ENCODE assay signal across 1 cellular context in the genomic region with DNA sequence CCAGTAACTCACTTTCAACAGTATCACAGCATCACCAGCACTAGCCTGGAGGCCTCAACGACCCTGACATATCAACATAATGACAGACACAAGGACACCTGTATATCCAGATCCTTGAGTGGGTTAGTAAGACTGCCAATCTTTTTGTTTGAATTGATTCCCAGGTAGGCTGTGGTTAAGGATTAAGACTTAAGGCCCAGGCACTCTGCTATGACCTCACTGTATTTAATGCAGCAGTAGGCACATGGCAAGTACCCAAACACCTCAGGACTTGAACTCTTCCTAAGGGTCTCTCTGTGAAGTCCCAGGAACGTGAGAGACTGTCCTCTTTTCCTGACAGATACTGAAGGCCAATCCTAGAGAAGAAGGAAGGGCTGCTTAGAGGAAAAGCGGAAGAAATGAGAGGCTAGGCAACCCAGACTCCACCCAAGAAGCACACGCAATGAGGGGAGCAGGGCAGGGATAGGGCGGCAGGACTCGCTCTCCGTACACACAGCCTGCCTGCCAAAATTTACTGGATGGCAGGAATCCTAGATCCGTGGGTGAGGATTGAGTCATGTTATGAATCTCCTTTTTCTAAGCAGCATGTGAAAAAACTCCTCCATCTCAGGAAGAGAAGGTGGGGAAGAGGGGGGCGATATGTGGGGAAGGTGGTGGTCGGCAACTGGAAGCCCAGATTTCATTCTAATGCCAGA.
TF ChIP-seq lines count a peak whose summit lies in the region.

No MANE protein-coding gene starts in this region.

TF ChIP-seq in WTC11, 78 proteins besides CTCF, POLR2A, EP300 and RAD21 (continued from another document):
- TF ChIP-seq ZMAT4 (CRISPR knock-in tag; IDR thresholded peaks at IDR 0.05) = no peak
- TF ChIP-seq ZNF219 (CRISPR knock-in tag; IDR thresholded peaks at IDR 0.05; ENCODE audit: borderline replicate concordance) = no peak
- TF ChIP-seq NFATC4 (CRISPR knock-in tag; IDR thresholded peaks at IDR 0.05) = no peak
- TF ChIP-seq JAZF1 (CRISPR knock-in tag; IDR thresholded peaks at IDR 0.05) = no peak
- no peak for TF ChIP-seq SOX15 (CRISPR knock-in tag; IDR thresholded peaks at IDR 0.05)
- no peak for TF ChIP-seq FOXP1 (CRISPR knock-in tag; IDR thresholded peaks at IDR 0.05; ENCODE audit: borderline replicate concordance)
- TF ChIP-seq, protein P1, sequence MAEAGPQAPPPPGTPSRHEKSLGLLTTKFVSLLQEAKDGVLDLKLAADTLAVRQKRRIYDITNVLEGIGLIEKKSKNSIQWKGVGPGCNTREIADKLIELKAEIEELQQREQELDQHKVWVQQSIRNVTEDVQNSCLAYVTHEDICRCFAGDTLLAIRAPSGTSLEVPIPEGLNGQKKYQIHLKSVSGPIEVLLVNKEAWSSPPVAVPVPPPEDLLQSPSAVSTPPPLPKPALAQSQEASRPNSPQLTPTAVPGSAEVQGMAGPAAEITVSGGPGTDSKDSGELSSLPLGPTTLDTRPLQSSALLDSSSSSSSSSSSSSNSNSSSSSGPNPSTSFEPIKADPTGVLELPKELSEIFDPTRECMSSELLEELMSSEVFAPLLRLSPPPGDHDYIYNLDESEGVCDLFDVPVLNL (CRISPR knock-in tag; IDR thresholded peaks at IDR 0.05; ENCODE audit: borderline replicate concordance, low read depth) = no peak
- TF ChIP-seq, protein P2, sequence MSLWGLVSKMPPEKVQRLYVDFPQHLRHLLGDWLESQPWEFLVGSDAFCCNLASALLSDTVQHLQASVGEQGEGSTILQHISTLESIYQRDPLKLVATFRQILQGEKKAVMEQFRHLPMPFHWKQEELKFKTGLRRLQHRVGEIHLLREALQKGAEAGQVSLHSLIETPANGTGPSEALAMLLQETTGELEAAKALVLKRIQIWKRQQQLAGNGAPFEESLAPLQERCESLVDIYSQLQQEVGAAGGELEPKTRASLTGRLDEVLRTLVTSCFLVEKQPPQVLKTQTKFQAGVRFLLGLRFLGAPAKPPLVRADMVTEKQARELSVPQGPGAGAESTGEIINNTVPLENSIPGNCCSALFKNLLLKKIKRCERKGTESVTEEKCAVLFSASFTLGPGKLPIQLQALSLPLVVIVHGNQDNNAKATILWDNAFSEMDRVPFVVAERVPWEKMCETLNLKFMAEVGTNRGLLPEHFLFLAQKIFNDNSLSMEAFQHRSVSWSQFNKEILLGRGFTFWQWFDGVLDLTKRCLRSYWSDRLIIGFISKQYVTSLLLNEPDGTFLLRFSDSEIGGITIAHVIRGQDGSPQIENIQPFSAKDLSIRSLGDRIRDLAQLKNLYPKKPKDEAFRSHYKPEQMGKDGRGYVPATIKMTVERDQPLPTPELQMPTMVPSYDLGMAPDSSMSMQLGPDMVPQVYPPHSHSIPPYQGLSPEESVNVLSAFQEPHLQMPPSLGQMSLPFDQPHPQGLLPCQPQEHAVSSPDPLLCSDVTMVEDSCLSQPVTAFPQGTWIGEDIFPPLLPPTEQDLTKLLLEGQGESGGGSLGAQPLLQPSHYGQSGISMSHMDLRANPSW (CRISPR knock-in tag; conservative IDR thresholded peaks at IDR 0.05; ENCODE audit: low read depth) = no peak
- TF ChIP-seq JUN (CRISPR knock-in tag; IDR thresholded peaks at IDR 0.05) = no peak
- no peak for TF ChIP-seq NR1H2 (CRISPR knock-in tag; IDR thresholded peaks at IDR 0.05)
- no peak for TF ChIP-seq ZNF263 (CRISPR knock-in tag; IDR thresholded peaks at IDR 0.05; ENCODE audit: low read depth)
